Comparison of ENCODE assay signal across 15 cellular contexts in genomic region chr7:100884741-100885439, GRCh38. TPM values are rescaled to one million over a fixed set of nuclear protein-coding genes. Genes with fewer than 3 reads are reported as not detected.
DNase-seq lines count a peak whose midpoint lies in the region; ATAC-seq and TF ChIP-seq lines count a peak whose summit lies in the region.
"Had no signal": no experiment of that assay in that cellular context is flagged by ENCODE, and none has a peak within 500 bp of the region (broad histone marks: within the 10 kb centered on the region; RNA-seq: fewer than 3 reads in every experiment).

No MANE protein-coding gene starts in this region.

- no peak for ATAC-seq in activated T-helper 17 cell treated with anti-CD3 and anti-CD28 coated beads, Interleukin-2, amount 50 U/mL, for 72 hours (replicated peaks)
- ATAC-seq: gastrocnemius medialis, left colon had no signal

- H3K4me3 Mint-ChIP-seq in activated CD4-positive, alpha-beta T cell treated with anti-CD3 and anti-CD28 coated beads, Interleukin-2, amount 10 ng/mL, durations not matched to agents 24 days and 14 days, result peak overlapping the region; percentile 10
- H3K4me3 Mint-ChIP-seq in activated T-helper 17 cell treated with anti-CD3 and anti-CD28 coated beads, Interleukin-2, amount 50 U/mL, for 72 hours, result peak overlapping the region; percentile 47
- H3K4me3 Mint-ChIP-seq in nephron progenitor cell, result no peak overlapping the region

- peak overlapping the region; percentile 69 for H3K27ac Mint-ChIP-seq in activated CD4-positive, alpha-beta T cell treated with anti-CD3 and anti-CD28 coated beads, Interleukin-2, amount 10 ng/mL, durations not matched to agents 24 days and 14 days
- H3K27ac Mint-ChIP-seq in activated T-helper 17 cell treated with anti-CD3 and anti-CD28 coated beads, Interleukin-2, amount 50 U/mL, for 72 hours, result peak overlapping the region; percentile 58
- peak overlapping the region; percentile 98 for H3K27ac Mint-ChIP-seq in nephron progenitor cell

- H3K9me3 Mint-ChIP-seq in activated CD4-positive, alpha-beta T cell treated with anti-CD3 and anti-CD28 coated beads, Interleukin-2, amount 10 ng/mL, durations not matched to agents 24 days and 14 days, result no peaks in the 10 kb centered on the region
- H3K9me3 Mint-ChIP-seq in activated T-helper 17 cell treated with anti-CD3 and anti-CD28 coated beads, Interleukin-2, amount 50 U/mL, for 72 hours, result no peaks in the 10 kb centered on the region
- no peaks in the 10 kb centered on the region for H3K9me3 Mint-ChIP-seq in nephron progenitor cell

- H3K4me1 Mint-ChIP-seq in activated CD4-positive, alpha-beta T cell treated with anti-CD3 and anti-CD28 coated beads, Interleukin-2, amount 10 ng/mL, durations not matched to agents 24 days and 14 days, result peaks cover 36% of the 10 kb centered on the region
- peaks cover 52% of the 10 kb centered on the region for H3K4me1 Mint-ChIP-seq in activated T-helper 17 cell treated with anti-CD3 and anti-CD28 coated beads, Interleukin-2, amount 50 U/mL, for 72 hours
- peaks cover 80% of the 10 kb centered on the region for H3K4me1 Mint-ChIP-seq in nephron progenitor cell

- peaks cover 79% of the 10 kb centered on the region for H3K36me3 Mint-ChIP-seq in activated CD4-positive, alpha-beta T cell treated with anti-CD3 and anti-CD28 coated beads, Interleukin-2, amount 10 ng/mL, durations not matched to agents 24 days and 14 days (ENCODE audit: low read depth)
- peaks cover 90% of the 10 kb centered on the region for H3K36me3 Mint-ChIP-seq in activated T-helper 17 cell treated with anti-CD3 and anti-CD28 coated beads, Interleukin-2, amount 50 U/mL, for 72 hours (ENCODE audit: low read depth)
- peaks cover 85% of the 10 kb centered on the region for H3K36me3 Mint-ChIP-seq in nephron progenitor cell (ENCODE audit: low read depth)

- no peak for TF ChIP-seq CTCF in nephron progenitor cell (IDR thresholded peaks at IDR 0.05)

- no peak for DNase-seq in activated CD4-positive, alpha-beta T cell treated with anti-CD3 and anti-CD28 coated beads, Interleukin-2, amount 10 ng/mL, durations not matched to agents 24 days and 14 days
- no peak for DNase-seq in activated CD4-positive, alpha-beta T cell treated with anti-CD3 and anti-CD28 coated beads, Interleukin-2, amount 50 U/mL, for 4 hours
- peak; percentile 68 for DNase-seq in NOMO-1 treated with dmso at 0.1 percent for 144 hours (lab: John Stamatoyannopoulos, UW; ENCODE audit: unreplicated experiment)
- no peak for DNase-seq in nephron progenitor cell
- DNase-seq in NCI-H2171 (lab: John Stamatoyannopoulos, UW), result no peak
- no peak for DNase-seq in inferior parietal cortex (ENCODE audit: extremely low spot score)
- no peak for DNase-seq in superior temporal gyrus (ENCODE audit: extremely low spot score)
- DNase-seq: activated gamma-delta T cell treated with Interleukin-2 at 50 U/mL for 16 hours; dermis blood vessel endothelial cell; gastrocnemius medialis; left colon; NCI-H1417 treated with DMSO at 0.1 percent for 48 hours; NK-92 treated with Interleukin-12 subunit alpha and Interleukin-12 subunit beta, amount 100 ng/mL, for 24 hours; T1000 had no signal

- intact Hi-C loops in activated CD4-positive, alpha-beta T cell treated with anti-CD3 and anti-CD28 coated beads, Interleukin-2, amount 10 ng/mL, durations not matched to agents 24 days and 14 days (cut with micrococcal nuclease), result no loop called here

- no peaks in the 10 kb centered on the region for H3K27me3 Mint-ChIP-seq in activated CD4-positive, alpha-beta T cell treated with anti-CD3 and anti-CD28 coated beads, Interleukin-2, amount 10 ng/mL, durations not matched to agents 24 days and 14 days
- H3K27me3 Mint-ChIP-seq in activated T-helper 17 cell treated with anti-CD3 and anti-CD28 coated beads, Interleukin-2, amount 50 U/mL, for 72 hours, result no peaks in the 10 kb centered on the region
- H3K27me3 Mint-ChIP-seq in nephron progenitor cell (ENCODE audit: low read depth, poor library complexity), result peaks cover 2% of the 10 kb centered on the region

RNA-seq across cellular contexts. Expression of gene UFSP1, which starts 4.6 kb away (rescaled TPM):
- total RNA-seq in activated CD4-positive, alpha-beta T cell treated with anti-CD3 and anti-CD28 coated beads, Interleukin-2, amount 10 ng/mL, durations not matched to agents 24 days and 14 days, result 4.5 TPM in 2 replicates
- total RNA-seq in activated T-helper 17 cell treated with anti-CD3 and anti-CD28 coated beads, Interleukin-2, amount 50 U/mL, for 72 hours, result 1 to 10 TPM in 1 of 2 donors, under 1 TPM in 1; 0.79 to 3.2 TPM

RNA-seq across cellular contexts. Expression of gene SRRT, which starts 10.0 kb away (rescaled TPM):
- 300 and 318 TPM in 2 replicates for total RNA-seq in activated CD4-positive, alpha-beta T cell treated with anti-CD3 and anti-CD28 coated beads, Interleukin-2, amount 10 ng/mL, durations not matched to agents 24 days and 14 days
- 100 to 1,000 TPM; 208 to 255 TPM for total RNA-seq in activated T-helper 17 cell treated with anti-CD3 and anti-CD28 coated beads, Interleukin-2, amount 50 U/mL, for 72 hours

RNA-seq across cellular contexts. Expression of gene ACHE, which starts 10.8 kb away (rescaled TPM):
- not detected in 2 replicates for total RNA-seq in activated CD4-positive, alpha-beta T cell treated with anti-CD3 and anti-CD28 coated beads, Interleukin-2, amount 10 ng/mL, durations not matched to agents 24 days and 14 days
- total RNA-seq in activated T-helper 17 cell treated with anti-CD3 and anti-CD28 coated beads, Interleukin-2, amount 50 U/mL, for 72 hours, result not detected

RNA-seq across cellular contexts. Expression of gene TRIP6, which starts 17.7 kb away (rescaled TPM):
- total RNA-seq in activated CD4-positive, alpha-beta T cell treated with anti-CD3 and anti-CD28 coated beads, Interleukin-2, amount 10 ng/mL, durations not matched to agents 24 days and 14 days, result 42.7 and 47.6 TPM in 2 replicates
- total RNA-seq in activated T-helper 17 cell treated with anti-CD3 and anti-CD28 coated beads, Interleukin-2, amount 50 U/mL, for 72 hours, result 10 to 100 TPM; 36.5 to 43.5 TPM

RNA-seq across cellular contexts. Expression of gene SLC12A9, which starts 32.4 kb away (rescaled TPM):
- 37.3 and 41.2 TPM in 2 replicates for total RNA-seq in activated CD4-positive, alpha-beta T cell treated with anti-CD3 and anti-CD28 coated beads, Interleukin-2, amount 10 ng/mL, durations not matched to agents 24 days and 14 days
- 10 to 100 TPM; 15.7 to 30.1 TPM for total RNA-seq in activated T-helper 17 cell treated with anti-CD3 and anti-CD28 coated beads, Interleukin-2, amount 50 U/mL, for 72 hours
